In the genomic region with DNA sequence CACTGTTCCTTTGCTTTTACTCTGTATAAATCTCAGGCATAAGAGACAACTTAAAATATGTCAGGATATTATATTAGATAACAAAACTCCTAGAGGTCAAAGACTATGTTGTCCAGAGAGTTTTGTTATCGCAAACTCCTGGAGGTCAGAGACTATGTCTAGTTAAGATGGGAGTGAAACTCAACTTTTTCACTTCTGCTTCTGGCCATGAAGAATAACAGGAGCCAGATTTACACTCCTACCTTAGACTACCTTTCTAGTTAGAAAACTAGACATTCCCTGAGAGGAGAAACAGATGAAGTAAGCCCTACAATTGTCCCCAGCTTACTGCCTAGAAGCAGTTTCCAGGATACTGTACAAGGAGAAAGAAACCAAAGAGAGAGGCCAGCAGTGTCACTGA, we compare ENCODE assay signal across 14 cellular contexts.
DNase-seq lines count a peak whose midpoint lies in the region; ATAC-seq and TF ChIP-seq lines count a peak whose summit lies in the region.
"Had no signal": no experiment of that assay in that cellular context is flagged by ENCODE, and none has a peak within 500 bp of the region (broad histone marks: within the 10 kb centered on the region; RNA-seq: fewer than 3 reads in every experiment).

No MANE protein-coding gene starts in this region.

- H3K27me3 Mint-ChIP-seq in MCF 10A (ENCODE audit: insufficient read depth, unreplicated experiment) = no peaks in the 10 kb centered on the region
- no peaks in the 10 kb centered on the region for H3K27me3 Mint-ChIP-seq in stimulated activated naive B cell treated with anti-CD40 and anti-IgM and Interleukin-4, amounts not matched to agents 10 μg/mL and 1 μg/mL and 100 μg/mL, for 72 hours
- H3K27me3 Mint-ChIP-seq in activated T-cell treated with anti-CD3 and anti-CD28 coated beads, Interleukin-2, amount 50 U/mL, for 24 hours = no peaks in the 10 kb centered on the region
- no peaks in the 10 kb centered on the region for H3K27me3 Mint-ChIP-seq in CD4-positive, alpha-beta T cell

- H3K36me3 ChIP-seq in mammary epithelial cell (ENCODE audit: insufficient read depth, low read length) = no peaks in the 10 kb centered on the region

- peaks cover 19% of the 10 kb centered on the region for H3K4me1 Mint-ChIP-seq in MCF 10A (ENCODE audit: insufficient read depth, unreplicated experiment)
- peaks cover 13 to 17% of the 10 kb centered on the region in 2 donors for H3K4me1 Mint-ChIP-seq in stimulated activated naive B cell treated with anti-CD40 and anti-IgM and Interleukin-4, amounts not matched to agents 10 μg/mL and 1 μg/mL and 100 μg/mL, for 72 hours
- H3K4me1 Mint-ChIP-seq in activated T-cell treated with anti-CD3 and anti-CD28 coated beads, Interleukin-2, amount 50 U/mL, for 24 hours (ENCODE audit: low read depth) = no peaks in the 10 kb centered on the region
- no peaks in the 10 kb centered on the region for H3K4me1 Mint-ChIP-seq in CD4-positive, alpha-beta T cell (ENCODE audit: low read depth)
- H3K4me1 Mint-ChIP-seq: neural crest cell had no signal

- H4K20me1 ChIP-seq in mammary epithelial cell (ENCODE audit: insufficient read depth, low read length) = no peaks in the 10 kb centered on the region

- H3K4me3 Mint-ChIP-seq in MCF 10A (ENCODE audit: unreplicated experiment) = no peak overlapping the region
- H3K4me3 Mint-ChIP-seq in stimulated activated naive B cell treated with anti-CD40 and anti-IgM and Interleukin-4, amounts not matched to agents 10 μg/mL and 1 μg/mL and 100 μg/mL, for 72 hours = no peak overlapping the region
- H3K4me3 Mint-ChIP-seq in activated T-cell treated with anti-CD3 and anti-CD28 coated beads, Interleukin-2, amount 50 U/mL, for 24 hours = no peak overlapping the region
- no peak overlapping the region for H3K4me3 Mint-ChIP-seq in CD4-positive, alpha-beta T cell
- H3K4me3 Mint-ChIP-seq: neural crest cell had no signal

- no peak overlapping the region for H2AFZ ChIP-seq in mammary epithelial cell (ENCODE audit: low read depth, low read length)

- peak overlapping the region; percentile 59 for H3K27ac Mint-ChIP-seq in MCF 10A (ENCODE audit: low read depth, unreplicated experiment)
- no peak overlapping the region for H3K27ac Mint-ChIP-seq in stimulated activated naive B cell treated with anti-CD40 and anti-IgM and Interleukin-4, amounts not matched to agents 10 μg/mL and 1 μg/mL and 100 μg/mL, for 72 hours
- H3K27ac Mint-ChIP-seq in activated T-cell treated with anti-CD3 and anti-CD28 coated beads, Interleukin-2, amount 50 U/mL, for 24 hours = no peak overlapping the region
- no peak overlapping the region for H3K27ac Mint-ChIP-seq in CD4-positive, alpha-beta T cell

- no peak overlapping the region for H3K9ac ChIP-seq in mammary epithelial cell (ENCODE audit: insufficient read depth, low read length)

- TF ChIP-seq CTCF in MCF 10A (IDR thresholded peaks at IDR 0.05; ENCODE audit: unreplicated experiment) = no peak
- no peak for TF ChIP-seq CTCF in mammary epithelial cell (conservative IDR thresholded peaks at IDR 0.05 in 1 of 2, IDR thresholded peaks at IDR 0.05 in 1 of 2; ENCODE audit: extremely low read depth in 1 of 2, insufficient read depth in 1 of 2, low read depth in 1 of 2, low read length in 2 of 2)
- no peak for TF ChIP-seq CTCF in CD4-positive, alpha-beta T cell (IDR thresholded peaks at IDR 0.05)

- POLR2A ChIA-PET in MCF 10A (lab: Yijun Ruan, JAX) = no interaction called here
- POLR2A ChIA-PET in CD4-positive, alpha-beta T cell (lab: Charles Lee) = no interaction called here

- 100% methylated on average over 1 of the region's 1 CpG for WGBS in mammary epithelial cell (ENCODE audit: low coverage, missing lambda C conversion rate)

- in situ Hi-C loops in mammary epithelial cell (cut with MboI; ENCODE audit: low sequenced_read_pairs in 2 of 2) = no loop called here

- no peak overlapping the region for H3K4me3 ChIP-seq in mammary epithelial cell (replicated peaks in 1 of 3; ENCODE audit: insufficient read depth in 1 of 3, low read depth in 2 of 3, low read length in 3 of 3)

- H3K36me3 Mint-ChIP-seq in MCF 10A (ENCODE audit: insufficient read depth, unreplicated experiment) = peaks cover 13% of the 10 kb centered on the region
- peaks cover 4 to 6% of the 10 kb centered on the region in 2 donors for H3K36me3 Mint-ChIP-seq in stimulated activated naive B cell treated with anti-CD40 and anti-IgM and Interleukin-4, amounts not matched to agents 10 μg/mL and 1 μg/mL and 100 μg/mL, for 72 hours
- H3K36me3 Mint-ChIP-seq in activated T-cell treated with anti-CD3 and anti-CD28 coated beads, Interleukin-2, amount 50 U/mL, for 24 hours (ENCODE audit: low read depth) = no peaks in the 10 kb centered on the region
- H3K36me3 Mint-ChIP-seq in CD4-positive, alpha-beta T cell (ENCODE audit: low read depth) = no peaks in the 10 kb centered on the region

- no peak for DNase-seq in MCF 10A (ENCODE audit: unreplicated experiment)
- no peak for DNase-seq in mammary epithelial cell
- no peak for DNase-seq in stimulated activated naive B cell treated with anti-CD40 and anti-IgM and Interleukin-4, amounts not matched to agents 10 μg/mL and 1 μg/mL and 100 μg/mL, for 72 hours
- no peak for DNase-seq in SKM-1 treated with dmso at 0.1 percent for 144 hours (lab: John Stamatoyannopoulos, UW; ENCODE audit: unreplicated experiment)
- no peak for DNase-seq in activated T-cell treated with anti-CD3 and anti-CD28 coated beads, Interleukin-2, amount 50 U/mL, for 24 hours
- no peak for DNase-seq in CD4-positive, alpha-beta T cell
- DNase-seq: IMR-90; stimulated activated CD8-positive, alpha-beta memory T cell treated with anti-CD3 and anti-CD28 coated beads, Interleukin-4, amount 100 ng/mL, for 48 hours; T1000 had no signal

- H3K27me3 ChIP-seq in mammary epithelial cell (ENCODE audit: insufficient read depth, low read length) = no peaks in the 10 kb centered on the region
- H3K27me3 ChIP-seq in CD4-positive, alpha-beta T cell (ENCODE audit: control insufficient read depth, insufficient read depth, low read length) = no peaks in the 10 kb centered on the region

- intact Hi-C loops in MCF 10A (cut with micrococcal nuclease) (no loop called here), mammary epithelial cell (cut with micrococcal nuclease) (no loop called here)
- intact Hi-C loops in CD4-positive, alpha-beta T cell (cut with DNase I, micrococcal nuclease) = no loop called here

- H3K9me3 Mint-ChIP-seq in MCF 10A (ENCODE audit: unreplicated experiment) = no peaks in the 10 kb centered on the region
- no peaks in the 10 kb centered on the region for H3K9me3 Mint-ChIP-seq in stimulated activated naive B cell treated with anti-CD40 and anti-IgM and Interleukin-4, amounts not matched to agents 10 μg/mL and 1 μg/mL and 100 μg/mL, for 72 hours
- H3K9me3 Mint-ChIP-seq in activated T-cell treated with anti-CD3 and anti-CD28 coated beads, Interleukin-2, amount 50 U/mL, for 24 hours = no peaks in the 10 kb centered on the region
- H3K9me3 Mint-ChIP-seq in CD4-positive, alpha-beta T cell = peaks cover 2% of the 10 kb centered on the region

- H3K79me2 ChIP-seq in mammary epithelial cell (ENCODE audit: insufficient read depth, low read length) = no peaks in the 10 kb centered on the region

- ATAC-seq in GM21737 (IDR thresholded peaks at IDR 0.05; ENCODE audit: unreplicated experiment) (peak; percentile 83), HG03108 (IDR thresholded peaks at IDR 0.05; ENCODE audit: unreplicated experiment) (peak; percentile 78)
- peak; percentile 72 to 73 for ATAC-seq in stimulated activated naive B cell treated with anti-CD40 and anti-IgM and Interleukin-4, amounts not matched to agents 10 μg/mL and 1 μg/mL and 100 μg/mL, for 72 hours (replicated peaks)
- no peak for ATAC-seq in CD4-positive, alpha-beta T cell (ENCODE audit: poor library complexity)
- ATAC-seq: Panc1 had no signal

- dilution Hi-C loops in mammary epithelial cell (cut with HindIII; ENCODE audit: low sequenced_read_pairs) = no loop called here

- H3K27ac ChIP-seq in mammary epithelial cell (ENCODE audit: insufficient read depth, low read depth, low read length) = no peak overlapping the region
- H3K27ac ChIP-seq in CD4-positive, alpha-beta T cell (ENCODE audit: low read depth, low read length) = no peak overlapping the region
- H3K27ac ChIP-seq: 22Rv1 had no signal

- H3K9me3 ChIP-seq in mammary epithelial cell (replicated peaks; ENCODE audit: insufficient read depth, low read length) = no peaks in the 10 kb centered on the region
- H3K9me3 ChIP-seq in CD4-positive, alpha-beta T cell (ENCODE audit: control insufficient read depth, low read length) = no peaks in the 10 kb centered on the region

- H3K4me1 ChIP-seq in mammary epithelial cell (ENCODE audit: insufficient read depth, low read length) = peaks cover 18% of the 10 kb centered on the region

- CTCF ChIA-PET in MCF 10A (lab: Yijun Ruan, JAX) (no interaction called here), mammary epithelial cell (lab: Charles Lee; ENCODE audit: low non-redundant PET) (no interaction called here)
- CTCF ChIA-PET in CD4-positive, alpha-beta T cell (lab: Charles Lee) = no interaction called here

- no peak overlapping the region for H3K4me2 ChIP-seq in mammary epithelial cell (ENCODE audit: insufficient read depth, low read depth, low read length)

- BruUV-seq in MCF 10A (replicated peaks; lab: Mats Ljungman, UMichigan) (no TSS peak), mammary epithelial cell (replicated peaks; lab: Mats Ljungman, UMichigan) (no TSS peak)
